In genomic region chr5:139016186-139016585, GRCh38 we compare ENCODE assay signal across 35 cellular contexts.
"Had no signal": no experiment of that assay in that cellular context is flagged by ENCODE, and none has a peak within 500 bp of the region (broad histone marks: within the 10 kb centered on the region; RNA-seq: fewer than 3 reads in every experiment).

No MANE protein-coding gene starts in this region.

- H3K4me3 Mint-ChIP-seq: activated B cell treated with CpG ODN at 0.5 μM for 24 hours; activated CD4-positive, alpha-beta memory T cell treated with anti-CD3 and anti-CD28 coated beads for 36 hours; activated CD4-positive, alpha-beta T cell treated with anti-CD3 and anti-CD28 coated beads, Interleukin-2, amount 10 ng/mL, durations not matched to agents 24 days and 14 days; activated CD8-positive, alpha-beta T cell treated with anti-CD3 and anti-CD28 coated beads for 36 hours; activated naive CD4-positive, alpha-beta T cell treated with anti-CD3 and anti-CD28 coated beads for 36 hours; activated naive CD8-positive, alpha-beta T cell treated with anti-CD3 and anti-CD28 coated beads for 36 hours; T-helper 1 cell treated with Interleukin-12 subunit alpha and Interleukin-12 subunit beta and Interleukin-4 antibody, amounts not matched to agents 30 μg/mL and 1 μg/mL, for 36 hours; T-helper 2 cell treated with Interferon-gamma antibody and Interleukin-4, amounts not matched to agents 5 μg/mL and 100 μg/mL, for 36 hours had no signal

- FAIRE-seq: TTC549 had no signal

- H3K4me3 ChIP-seq: adrenal gland, ascending aorta, body of pancreas, breast epithelium had no signal

- H3K9me3 ChIP-seq: adrenal gland, ascending aorta, body of pancreas, breast epithelium had no signal

- H3K27ac Mint-ChIP-seq: activated B cell treated with CpG ODN at 0.5 μM for 24 hours; activated CD4-positive, alpha-beta memory T cell treated with anti-CD3 and anti-CD28 coated beads for 36 hours; activated CD4-positive, alpha-beta T cell treated with anti-CD3 and anti-CD28 coated beads, Interleukin-2, amount 10 ng/mL, durations not matched to agents 24 days and 14 days; activated CD8-positive, alpha-beta T cell treated with anti-CD3 and anti-CD28 coated beads for 36 hours; activated naive CD4-positive, alpha-beta T cell treated with anti-CD3 and anti-CD28 coated beads for 36 hours; activated naive CD8-positive, alpha-beta T cell treated with anti-CD3 and anti-CD28 coated beads for 36 hours; T-helper 1 cell treated with Interleukin-12 subunit alpha and Interleukin-12 subunit beta and Interleukin-4 antibody, amounts not matched to agents 30 μg/mL and 1 μg/mL, for 36 hours; T-helper 2 cell treated with Interferon-gamma antibody and Interleukin-4, amounts not matched to agents 5 μg/mL and 100 μg/mL, for 36 hours had no signal

- H3K9me3 Mint-ChIP-seq: activated B cell treated with CpG ODN at 0.5 μM for 24 hours; activated CD4-positive, alpha-beta memory T cell treated with anti-CD3 and anti-CD28 coated beads for 36 hours; activated CD4-positive, alpha-beta T cell treated with anti-CD3 and anti-CD28 coated beads, Interleukin-2, amount 10 ng/mL, durations not matched to agents 24 days and 14 days; activated naive CD4-positive, alpha-beta T cell treated with anti-CD3 and anti-CD28 coated beads for 36 hours; activated naive CD8-positive, alpha-beta T cell treated with anti-CD3 and anti-CD28 coated beads for 36 hours; T-helper 2 cell treated with Interferon-gamma antibody and Interleukin-4, amounts not matched to agents 5 μg/mL and 100 μg/mL, for 36 hours had no signal

- H3K36me3 ChIP-seq: breast epithelium had no signal

- ATAC-seq: activated CD8-positive, alpha-beta T cell treated with anti-CD3 and anti-CD28 coated beads for 36 hours; activated naive CD4-positive, alpha-beta T cell treated with anti-CD3 and anti-CD28 coated beads, Interleukin-2, amount 50 U/mL, for 72 hours; body of pancreas had no signal

- H3K4me1 Mint-ChIP-seq: activated B cell treated with CpG ODN at 0.5 μM for 24 hours; activated CD4-positive, alpha-beta T cell treated with anti-CD3 and anti-CD28 coated beads, Interleukin-2, amount 10 ng/mL, durations not matched to agents 24 days and 14 days; activated naive CD8-positive, alpha-beta T cell treated with anti-CD3 and anti-CD28 coated beads for 36 hours had no signal

- DNase-seq: activated B cell treated with CpG ODN at 0.5 μM for 24 hours; activated CD4-positive, alpha-beta memory T cell treated with anti-CD3 and anti-CD28 coated beads for 36 hours; activated CD4-positive, alpha-beta T cell treated with anti-CD3 and anti-CD28 coated beads for 4 hours; activated CD4-positive, alpha-beta T cell treated with anti-CD3 and anti-CD28 coated beads, Interleukin-2, amount 10 ng/mL, durations not matched to agents 24 days and 14 days; activated CD4-positive, alpha-beta T cell treated with anti-CD3 and anti-CD28 coated beads, Interleukin-2, amount 50 U/mL, for 1 hour; activated CD4-positive, alpha-beta T cell treated with anti-CD3 and anti-CD28 coated beads, Interleukin-2, amount 50 U/mL, for 4 hours; activated CD4-positive, CD25-positive, alpha-beta regulatory T cell treated with anti-CD3 and anti-CD28 coated beads, Interleukin-2, amount 50 U/mL, for 72 hours; activated CD8-positive, alpha-beta memory T cell treated with anti-CD3 and anti-CD28 coated beads, Interleukin-2, amount 50 U/mL, for 4 hours; activated CD8-positive, alpha-beta T cell treated with anti-CD3 and anti-CD28 coated beads for 36 hours; activated effector memory CD4-positive, alpha-beta T cell treated with anti-CD3 and anti-CD28 coated beads, Interleukin-2, amount 50 U/mL, for 16 hours; activated gamma-delta T cell treated with Interleukin-2 at 50 U/mL for 16 hours; activated naive CD4-positive, alpha-beta T cell; activated naive CD4-positive, alpha-beta T cell treated with anti-CD3 and anti-CD28 coated beads for 36 hours; activated naive CD4-positive, alpha-beta T cell treated with anti-CD3 and anti-CD28 coated beads, Interleukin-2, amount 50 U/mL, for 16 hours; activated naive CD8-positive, alpha-beta T cell treated with anti-CD3 and anti-CD28 coated beads for 36 hours; activated T-cell treated with anti-CD3 and anti-CD28 coated beads for 4 hours; activated T-cell treated with anti-CD3 and anti-CD28 coated beads, Interleukin-2, amount 50 U/mL, for 1 hour; activated T-cell treated with anti-CD3 and anti-CD28 coated beads, Interleukin-2, amount 50 U/mL, for 48 hours; adrenal gland; amygdala; anterior cingulate cortex; body of pancreas; brain microvascular endothelial cell; central memory CD4-positive, alpha-beta T cell; SW 1271; T-helper 1 cell; T-helper 2 cell; T-helper 9 cell had no signal

- H3K4me1 ChIP-seq: ascending aorta, body of pancreas, breast epithelium had no signal

- H3K27ac ChIP-seq: ascending aorta, body of pancreas, brain microvascular endothelial cell, breast epithelium, VCaP had no signal

- H3K27me3 ChIP-seq: adrenal gland, ascending aorta, body of pancreas, brain microvascular endothelial cell, breast epithelium had no signal

- H3K27me3 Mint-ChIP-seq: activated B cell treated with CpG ODN at 0.5 μM for 24 hours; activated CD4-positive, alpha-beta memory T cell treated with anti-CD3 and anti-CD28 coated beads for 36 hours; activated CD4-positive, alpha-beta T cell treated with anti-CD3 and anti-CD28 coated beads, Interleukin-2, amount 10 ng/mL, durations not matched to agents 24 days and 14 days; activated CD8-positive, alpha-beta T cell treated with anti-CD3 and anti-CD28 coated beads for 36 hours; activated naive CD8-positive, alpha-beta T cell treated with anti-CD3 and anti-CD28 coated beads for 36 hours had no signal
